1 cellular context compared by ENCODE assay signal in the genomic region with DNA sequence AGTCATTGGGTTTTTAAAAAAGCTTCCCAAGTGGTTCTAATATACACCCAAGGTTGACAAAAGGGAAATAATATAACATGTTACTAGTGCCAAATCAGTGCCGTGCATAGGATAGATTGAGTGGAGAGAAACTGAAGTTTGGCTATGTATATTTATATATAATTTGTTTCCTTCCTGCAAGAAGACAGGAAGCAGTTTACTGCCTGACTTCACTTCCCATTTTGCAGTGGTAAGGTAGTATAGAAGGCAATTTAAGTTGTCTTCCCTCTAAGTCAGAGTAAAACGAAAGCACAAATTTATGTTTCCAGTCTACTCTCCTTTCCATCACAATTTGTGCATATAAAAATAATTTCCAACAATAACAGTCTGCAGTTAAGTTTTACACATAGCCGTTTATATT.
TF ChIP-seq lines count a peak whose summit lies in the region.

No MANE protein-coding gene starts in this region.

TF ChIP-seq in endothelial cell of umbilical vein, 7 proteins besides CTCF, POLR2A, EP300 and RAD21:
- TF ChIP-seq EZH2 (IDR thresholded peaks at IDR 0.05; ENCODE audit: borderline replicate concordance, low read depth, low read length, severe bottlenecking) (no peak), JUN (IDR thresholded peaks at IDR 0.05; ENCODE audit: borderline replicate concordance, insufficient read depth, insufficient read length, low read depth) (no peak), MYC (IDR thresholded peaks at IDR 0.05; ENCODE audit: low read depth, low read length) (no peak), FOS (IDR thresholded peaks at IDR 0.05; ENCODE audit: borderline replicate concordance, insufficient read depth, low read length) (no peak), GATA2 (IDR thresholded peaks at IDR 0.05; ENCODE audit: insufficient read depth, insufficient read length, low read depth, low read length) (no peak), POLR2AphosphoS5 (IDR thresholded peaks at IDR 0.05; ENCODE audit: insufficient read depth, low read depth, low read length) (no peak)
- TF ChIP-seq, protein P1, sequence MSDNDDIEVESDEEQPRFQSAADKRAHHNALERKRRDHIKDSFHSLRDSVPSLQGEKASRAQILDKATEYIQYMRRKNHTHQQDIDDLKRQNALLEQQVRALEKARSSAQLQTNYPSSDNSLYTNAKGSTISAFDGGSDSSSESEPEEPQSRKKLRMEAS (IDR thresholded peaks at IDR 0.05; ENCODE audit: insufficient read depth, insufficient read length): no peak
TF ChIP-seq in endothelial cell of umbilical vein: peak in this region for 0.
